2 cellular contexts compared by ENCODE assay signal in the genomic region with DNA sequence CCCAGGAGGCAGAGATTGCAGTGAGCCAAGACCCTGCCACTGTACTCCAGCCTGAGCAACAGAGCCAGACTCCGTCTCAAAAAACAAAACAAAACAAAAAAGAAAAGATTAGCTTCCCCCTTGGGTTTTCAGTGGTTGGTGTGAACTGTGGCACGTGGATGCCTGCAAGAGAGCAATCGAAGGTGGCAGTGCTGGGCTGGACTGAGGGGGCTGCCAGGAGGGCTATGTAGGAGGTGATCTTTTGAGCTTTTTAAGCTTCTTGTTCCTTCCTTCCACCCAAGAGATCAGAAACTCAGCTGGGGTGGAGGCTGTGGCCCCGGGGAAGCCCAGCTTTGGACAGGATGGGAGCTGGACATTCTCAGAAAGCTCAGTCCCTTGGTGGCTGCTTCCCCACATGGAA.
TF ChIP-seq lines count a peak whose summit lies in the region.

No MANE protein-coding gene starts in this region.

TF ChIP-seq in A549, 52 proteins besides CTCF, POLR2A, EP300 and RAD21:
- TF ChIP-seq, protein P1, sequence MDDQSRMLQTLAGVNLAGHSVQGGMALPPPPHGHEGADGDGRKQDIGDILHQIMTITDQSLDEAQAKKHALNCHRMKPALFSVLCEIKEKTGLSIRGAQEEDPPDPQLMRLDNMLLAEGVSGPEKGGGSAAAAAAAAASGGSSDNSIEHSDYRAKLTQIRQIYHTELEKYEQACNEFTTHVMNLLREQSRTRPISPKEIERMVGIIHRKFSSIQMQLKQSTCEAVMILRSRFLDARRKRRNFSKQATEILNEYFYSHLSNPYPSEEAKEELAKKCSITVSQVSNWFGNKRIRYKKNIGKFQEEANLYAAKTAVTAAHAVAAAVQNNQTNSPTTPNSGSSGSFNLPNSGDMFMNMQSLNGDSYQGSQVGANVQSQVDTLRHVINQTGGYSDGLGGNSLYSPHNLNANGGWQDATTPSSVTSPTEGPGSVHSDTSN (IDR thresholded peaks at IDR 0.05): no peak
- TF ChIP-seq HDAC2 (IDR thresholded peaks at IDR 0.05) (no peak), RNF2 (IDR thresholded peaks at IDR 0.05; ENCODE audit: borderline replicate concordance, low read depth) (no peak)
- TF ChIP-seq, protein P2, sequence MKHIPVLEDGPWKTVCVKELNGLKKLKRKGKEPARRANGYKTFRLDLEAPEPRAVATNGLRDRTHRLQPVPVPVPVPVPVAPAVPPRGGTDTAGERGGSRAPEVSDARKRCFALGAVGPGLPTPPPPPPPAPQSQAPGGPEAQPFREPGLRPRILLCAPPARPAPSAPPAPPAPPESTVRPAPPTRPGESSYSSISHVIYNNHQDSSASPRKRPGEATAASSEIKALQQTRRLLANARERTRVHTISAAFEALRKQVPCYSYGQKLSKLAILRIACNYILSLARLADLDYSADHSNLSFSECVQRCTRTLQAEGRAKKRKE (CRISPR knock-in tag; IDR thresholded peaks at IDR 0.05; ENCODE audit: low read depth): no peak
- TF ChIP-seq, protein P3, sequence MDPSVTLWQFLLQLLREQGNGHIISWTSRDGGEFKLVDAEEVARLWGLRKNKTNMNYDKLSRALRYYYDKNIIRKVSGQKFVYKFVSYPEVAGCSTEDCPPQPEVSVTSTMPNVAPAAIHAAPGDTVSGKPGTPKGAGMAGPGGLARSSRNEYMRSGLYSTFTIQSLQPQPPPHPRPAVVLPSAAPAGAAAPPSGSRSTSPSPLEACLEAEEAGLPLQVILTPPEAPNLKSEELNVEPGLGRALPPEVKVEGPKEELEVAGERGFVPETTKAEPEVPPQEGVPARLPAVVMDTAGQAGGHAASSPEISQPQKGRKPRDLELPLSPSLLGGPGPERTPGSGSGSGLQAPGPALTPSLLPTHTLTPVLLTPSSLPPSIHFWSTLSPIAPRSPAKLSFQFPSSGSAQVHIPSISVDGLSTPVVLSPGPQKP (IDR thresholded peaks at IDR 0.05; ENCODE audit: low read depth, low read length): no peak
- TF ChIP-seq, protein P4, sequence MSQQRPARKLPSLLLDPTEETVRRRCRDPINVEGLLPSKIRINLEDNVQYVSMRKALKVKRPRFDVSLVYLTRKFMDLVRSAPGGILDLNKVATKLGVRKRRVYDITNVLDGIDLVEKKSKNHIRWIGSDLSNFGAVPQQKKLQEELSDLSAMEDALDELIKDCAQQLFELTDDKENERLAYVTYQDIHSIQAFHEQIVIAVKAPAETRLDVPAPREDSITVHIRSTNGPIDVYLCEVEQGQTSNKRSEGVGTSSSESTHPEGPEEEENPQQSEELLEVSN (IDR thresholded peaks at IDR 0.05; ENCODE audit: borderline replicate concordance, low read depth): no peak
TF ChIP-seq in A549: peak in this region for 0.

TF ChIP-seq in SK-N-SH, 30 proteins besides CTCF, POLR2A, EP300 and RAD21 (continued from another document):
- TF ChIP-seq, protein P5, sequence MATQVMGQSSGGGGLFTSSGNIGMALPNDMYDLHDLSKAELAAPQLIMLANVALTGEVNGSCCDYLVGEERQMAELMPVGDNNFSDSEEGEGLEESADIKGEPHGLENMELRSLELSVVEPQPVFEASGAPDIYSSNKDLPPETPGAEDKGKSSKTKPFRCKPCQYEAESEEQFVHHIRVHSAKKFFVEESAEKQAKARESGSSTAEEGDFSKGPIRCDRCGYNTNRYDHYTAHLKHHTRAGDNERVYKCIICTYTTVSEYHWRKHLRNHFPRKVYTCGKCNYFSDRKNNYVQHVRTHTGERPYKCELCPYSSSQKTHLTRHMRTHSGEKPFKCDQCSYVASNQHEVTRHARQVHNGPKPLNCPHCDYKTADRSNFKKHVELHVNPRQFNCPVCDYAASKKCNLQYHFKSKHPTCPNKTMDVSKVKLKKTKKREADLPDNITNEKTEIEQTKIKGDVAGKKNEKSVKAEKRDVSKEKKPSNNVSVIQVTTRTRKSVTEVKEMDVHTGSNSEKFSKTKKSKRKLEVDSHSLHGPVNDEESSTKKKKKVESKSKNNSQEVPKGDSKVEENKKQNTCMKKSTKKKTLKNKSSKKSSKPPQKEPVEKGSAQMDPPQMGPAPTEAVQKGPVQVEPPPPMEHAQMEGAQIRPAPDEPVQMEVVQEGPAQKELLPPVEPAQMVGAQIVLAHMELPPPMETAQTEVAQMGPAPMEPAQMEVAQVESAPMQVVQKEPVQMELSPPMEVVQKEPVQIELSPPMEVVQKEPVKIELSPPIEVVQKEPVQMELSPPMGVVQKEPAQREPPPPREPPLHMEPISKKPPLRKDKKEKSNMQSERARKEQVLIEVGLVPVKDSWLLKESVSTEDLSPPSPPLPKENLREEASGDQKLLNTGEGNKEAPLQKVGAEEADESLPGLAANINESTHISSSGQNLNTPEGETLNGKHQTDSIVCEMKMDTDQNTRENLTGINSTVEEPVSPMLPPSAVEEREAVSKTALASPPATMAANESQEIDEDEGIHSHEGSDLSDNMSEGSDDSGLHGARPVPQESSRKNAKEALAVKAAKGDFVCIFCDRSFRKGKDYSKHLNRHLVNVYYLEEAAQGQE (IDR thresholded peaks at IDR 0.05; ENCODE audit: low read depth, low read length): no peak
- TF ChIP-seq, protein P6, sequence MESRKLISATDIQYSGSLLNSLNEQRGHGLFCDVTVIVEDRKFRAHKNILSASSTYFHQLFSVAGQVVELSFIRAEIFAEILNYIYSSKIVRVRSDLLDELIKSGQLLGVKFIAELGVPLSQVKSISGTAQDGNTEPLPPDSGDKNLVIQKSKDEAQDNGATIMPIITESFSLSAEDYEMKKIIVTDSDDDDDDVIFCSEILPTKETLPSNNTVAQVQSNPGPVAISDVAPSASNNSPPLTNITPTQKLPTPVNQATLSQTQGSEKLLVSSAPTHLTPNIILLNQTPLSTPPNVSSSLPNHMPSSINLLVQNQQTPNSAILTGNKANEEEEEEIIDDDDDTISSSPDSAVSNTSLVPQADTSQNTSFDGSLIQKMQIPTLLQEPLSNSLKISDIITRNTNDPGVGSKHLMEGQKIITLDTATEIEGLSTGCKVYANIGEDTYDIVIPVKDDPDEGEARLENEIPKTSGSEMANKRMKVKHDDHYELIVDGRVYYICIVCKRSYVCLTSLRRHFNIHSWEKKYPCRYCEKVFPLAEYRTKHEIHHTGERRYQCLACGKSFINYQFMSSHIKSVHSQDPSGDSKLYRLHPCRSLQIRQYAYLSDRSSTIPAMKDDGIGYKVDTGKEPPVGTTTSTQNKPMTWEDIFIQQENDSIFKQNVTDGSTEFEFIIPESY (IDR thresholded peaks at IDR 0.05; ENCODE audit: borderline replicate concordance, low read depth): no peak
- TF ChIP-seq RFX5 (IDR thresholded peaks at IDR 0.05; ENCODE audit: low read length) (no peak), RXRA (IDR thresholded peaks at IDR 0.05; ENCODE audit: borderline replicate concordance, low read depth) (no peak), TAF1 (IDR thresholded peaks at IDR 0.05; ENCODE audit: borderline replicate concordance, low read depth, low read length) (no peak), RCOR1 (IDR thresholded peaks at IDR 0.05; ENCODE audit: low read length) (no peak), YY1 (IDR thresholded peaks at IDR 0.05; ENCODE audit: low read depth) (no peak), TCF12 (IDR thresholded peaks at IDR 0.05) (no peak), MXI1 (IDR thresholded peaks at IDR 0.05; ENCODE audit: low read depth, low read length) (no peak), ELF1 (IDR thresholded peaks at IDR 0.05) (no peak), SMC3 (IDR thresholded peaks at IDR 0.05; ENCODE audit: low read depth, low read length) (no peak), EZH2phosphoT487 (IDR thresholded peaks at IDR 0.05; ENCODE audit: borderline replicate concordance, low read depth) (no peak), FOXM1 (IDR thresholded peaks at IDR 0.05; ENCODE audit: low read depth) (no peak), POLR2AphosphoS5 (IDR thresholded peaks at IDR 0.05; ENCODE audit: low read depth, low read length) (no peak)
- TF ChIP-seq, protein P7, sequence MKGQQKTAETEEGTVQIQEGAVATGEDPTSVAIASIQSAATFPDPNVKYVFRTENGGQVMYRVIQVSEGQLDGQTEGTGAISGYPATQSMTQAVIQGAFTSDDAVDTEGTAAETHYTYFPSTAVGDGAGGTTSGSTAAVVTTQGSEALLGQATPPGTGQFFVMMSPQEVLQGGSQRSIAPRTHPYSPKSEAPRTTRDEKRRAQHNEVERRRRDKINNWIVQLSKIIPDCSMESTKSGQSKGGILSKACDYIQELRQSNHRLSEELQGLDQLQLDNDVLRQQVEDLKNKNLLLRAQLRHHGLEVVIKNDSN (IDR thresholded peaks at IDR 0.05; ENCODE audit: borderline replicate concordance, low read depth): no peak
- TF ChIP-seq, protein P8, sequence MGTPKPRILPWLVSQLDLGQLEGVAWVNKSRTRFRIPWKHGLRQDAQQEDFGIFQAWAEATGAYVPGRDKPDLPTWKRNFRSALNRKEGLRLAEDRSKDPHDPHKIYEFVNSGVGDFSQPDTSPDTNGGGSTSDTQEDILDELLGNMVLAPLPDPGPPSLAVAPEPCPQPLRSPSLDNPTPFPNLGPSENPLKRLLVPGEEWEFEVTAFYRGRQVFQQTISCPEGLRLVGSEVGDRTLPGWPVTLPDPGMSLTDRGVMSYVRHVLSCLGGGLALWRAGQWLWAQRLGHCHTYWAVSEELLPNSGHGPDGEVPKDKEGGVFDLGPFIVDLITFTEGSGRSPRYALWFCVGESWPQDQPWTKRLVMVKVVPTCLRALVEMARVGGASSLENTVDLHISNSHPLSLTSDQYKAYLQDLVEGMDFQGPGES (IDR thresholded peaks at IDR 0.05; ENCODE audit: low read depth, low read length): no peak
- TF ChIP-seq, protein P1 (IDR thresholded peaks at IDR 0.05): no peak
TF ChIP-seq in SK-N-SH: peak in this region for 0.
